In genomic region chr11:126115253-126115540, GRCh38 we compare ENCODE assay signal across 9 cellular contexts. TPM values are rescaled to one million over a fixed set of nuclear protein-coding genes. Genes with fewer than 3 reads are reported as not detected.
DNase-seq lines count a peak whose midpoint lies in the region; ATAC-seq, FAIRE-seq and TF ChIP-seq lines count a peak whose summit lies in the region.
"Had no signal": no experiment of that assay in that cellular context is flagged by ENCODE, and none has a peak within 500 bp of the region (broad histone marks: within the 10 kb centered on the region; RNA-seq: fewer than 3 reads in every experiment).

No MANE protein-coding gene starts in this region.

- H3K36me3 ChIP-seq in ascending aorta (no peaks in the 10 kb centered on the region), mucosa of rectum (ENCODE audit: control insufficient read depth in 2 of 2, insufficient read depth in 2 of 2, low read length in 2 of 2) (no peaks in the 10 kb centered on the region)

- POLR2A ChIA-PET in A549 (lab: Yijun Ruan, JAX): no interaction called here

- CTCF ChIA-PET in A549 (lab: Yijun Ruan, JAX): interaction anchor here (0.6 to 2.2 kb wide), 7 partner anchors 12 to 192 kb away, joined by 3 to 6 read pairs (median 3); no protein-coding TSS in a partner anchor

- intact Hi-C loops in ascending aorta (cut with DNase I): loop anchor here (10.0 kb wide), 4 partner anchors 240 to 2000 kb away; partner anchors contain the start of genes PKNOX2, ST3GAL4, STT3A and VWA5A

- TF ChIP-seq EP300 in A549 (IDR thresholded peaks at IDR 0.05): no peak

- ATAC-seq in A549 (peak; percentile 5 to 10; a peak in 4 of 6 replicates), HG03135 (IDR thresholded peaks at IDR 0.05; ENCODE audit: unreplicated experiment) (no peak)

- no peak overlapping the region for H3K4me3 ChIP-seq in A549
- no peak overlapping the region for H3K4me3 ChIP-seq in ascending aorta
- H3K4me3 ChIP-seq in mucosa of rectum (ENCODE audit: low read length in 2 of 2): no peak overlapping the region

- H3K27ac ChIP-seq in A549 (peak overlapping the region; percentile 67 to 87), ascending aorta (peak overlapping the region; percentile 74 to 76), mucosa of rectum (ENCODE audit: low read depth in 2 of 2, low read length in 2 of 2) (peak overlapping the region; percentile 87 to 89)

- H3K27me3 ChIP-seq in ascending aorta (no peaks in the 10 kb centered on the region), mucosa of rectum (ENCODE audit: control insufficient read depth in 2 of 2, insufficient read depth in 2 of 2, low read length in 2 of 2) (no peaks in the 10 kb centered on the region)

- DNase-seq in A549 (ENCODE audit: low read depth in 1 of 2, low spot score in 1 of 2) (no peak), M059J (ENCODE audit: low read depth) (peak; percentile 86), ascending aorta (ENCODE audit: low spot score in 2 of 2) (peak in 1 of 2 donors; percentile 81), germinal center (ENCODE audit: low spot score) (no peak), SW 1271 (lab: John Stamatoyannopoulos, UW) (no peak), SKM-1 treated with dmso at 0.1 percent for 144 hours (lab: John Stamatoyannopoulos, UW; ENCODE audit: unreplicated experiment) (no peak)

- no peaks in the 10 kb centered on the region for H3K9me3 ChIP-seq in A549
- H3K9me3 ChIP-seq in ascending aorta: no peaks in the 10 kb centered on the region
- no peaks in the 10 kb centered on the region for H3K9me3 ChIP-seq in mucosa of rectum (ENCODE audit: control insufficient read depth in 2 of 2, low read length in 2 of 2)

- H3K4me2 ChIP-seq in A549: peak overlapping the region; percentile 87

- TF ChIP-seq CTCF in A549 (IDR thresholded peaks at IDR 0.05): no peak
- TF ChIP-seq CTCF in ascending aorta (IDR thresholded peaks at IDR 0.05): no peak

- TF ChIP-seq RAD21 in A549 (conservative IDR thresholded peaks at IDR 0.05 in 1 of 2, IDR thresholded peaks at IDR 0.05 in 1 of 2): no peak

- WGBS in A549 (ENCODE audit: missing lambda C conversion rate): 15% methylated on average over 2 of the region's 2 CpGs

- peak overlapping the region in 1 of 2 donors; percentile 37 for H3K9ac ChIP-seq in mucosa of rectum (ENCODE audit: low read depth in 1 of 2, low read length in 2 of 2)

- FAIRE-seq in A549 (lab: Jason Lieb, UNC): no peak

- TF ChIP-seq POLR2A in A549 (IDR thresholded peaks at IDR 0.05; ENCODE audit: low read length): no peak

- H3K4me1 ChIP-seq in A549: peaks cover 37% of the 10 kb centered on the region
- peaks cover 24 to 48% of the 10 kb centered on the region in 2 donors for H3K4me1 ChIP-seq in ascending aorta
- H3K4me1 ChIP-seq in mucosa of rectum (ENCODE audit: control insufficient read depth in 2 of 2, insufficient read depth in 2 of 2, low read length in 2 of 2): peaks cover 30 to 31% of the 10 kb centered on the region in 2 donors

TF ChIP-seq in A549, 52 proteins besides CTCF, POLR2A, EP300 and RAD21:
- TF ChIP-seq HES2 (IDR thresholded peaks at IDR 0.05) (no peak), FOSL2 (IDR thresholded peaks at IDR 0.05) (no peak), FOSL2 (CRISPR knock-in tag; IDR thresholded peaks at IDR 0.05) (no peak), RCOR1 (IDR thresholded peaks at IDR 0.05; ENCODE audit: low read depth, low read length) (no peak), ATOH8 (CRISPR knock-in tag; IDR thresholded peaks at IDR 0.05; ENCODE audit: low read depth) (no peak), MAZ (IDR thresholded peaks at IDR 0.05; ENCODE audit: borderline replicate concordance, low read depth, low read length) (no peak), E2F6 (IDR thresholded peaks at IDR 0.05; ENCODE audit: borderline replicate concordance, low read depth) (no peak), HOXA7 (CRISPR knock-in tag; IDR thresholded peaks at IDR 0.05) (no peak), CHD4 (IDR thresholded peaks at IDR 0.05; ENCODE audit: borderline replicate concordance) (no peak), RARB (CRISPR knock-in tag; IDR thresholded peaks at IDR 0.05) (no peak), CBX8 (IDR thresholded peaks at IDR 0.05) (no peak), ESRRA (IDR thresholded peaks at IDR 0.05; ENCODE audit: borderline replicate concordance, low read length) (no peak), JUNB (IDR thresholded peaks at IDR 0.05) (no peak), HOXB13 (CRISPR knock-in tag; IDR thresholded peaks at IDR 0.05; ENCODE audit: low read depth) (no peak), CBX2 (IDR thresholded peaks at IDR 0.05; ENCODE audit: borderline replicate concordance, low read depth) (no peak)

RNA-seq across cellular contexts. Expression of gene CDON, which starts 52.5 kb away (rescaled TPM):
- polyA plus RNA-seq in A549 (2011; rRNA removed) (5.6 and 7.8 TPM in 2 replicates), A549 (2017; fragmentation: RNase III; extraction: RNeasy Plus Mini Kit Qiagen cat#74134 plus additional on column Dnase treatment) (1.3 to 1.9 TPM (median 1.7 TPM) in 3 replicates)
- 1.2 and 1.6 TPM in 2 replicates for polyA plus RNA-seq in A549 (2012; cell fraction: cytosol; rRNA removed)
- 1.7 and 2.8 TPM in 2 replicates for polyA plus RNA-seq in A549 (2012; cell fraction: nucleus; rRNA removed)
- 9.6 and 12.2 TPM in 2 replicates for polyA minus RNA-seq in A549 (2011; rRNA and poly(A)+ RNA removed)
- total RNA-seq in M059J (2014; rRNA removed; shearing (Covaris generic)): 8.1 and 24.2 TPM in 2 replicates
- total RNA-seq in ascending aorta: 33.0 TPM
- total RNA-seq: B cell had no signal
